8 cellular contexts compared by ENCODE assay signal in the genomic region with DNA sequence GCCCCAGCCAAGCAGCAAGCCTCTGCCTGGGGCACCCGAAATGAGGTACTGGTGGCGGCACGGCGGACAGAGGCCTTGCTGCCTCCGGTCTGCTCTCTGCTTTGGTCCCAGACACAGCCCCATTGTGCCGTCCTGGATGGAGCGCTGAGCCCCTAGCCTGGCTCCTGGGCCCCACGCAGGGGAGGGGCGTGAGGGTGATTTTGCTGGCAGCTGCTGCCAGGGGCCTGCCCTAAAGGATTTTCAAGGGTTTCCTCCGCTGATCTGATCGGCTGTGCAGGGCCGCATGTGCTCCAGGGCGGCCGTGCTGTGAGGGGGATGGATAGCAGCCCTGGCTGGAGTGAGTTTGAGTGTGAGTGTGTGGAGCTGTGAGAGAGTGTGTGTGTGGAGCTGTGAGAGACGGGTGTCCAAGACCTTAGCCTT. TPM values are rescaled to one million over a fixed set of nuclear protein-coding genes. Genes with fewer than 3 reads are reported as not detected.
DNase-seq lines count a peak whose midpoint lies in the region; ATAC-seq, FAIRE-seq and TF ChIP-seq lines count a peak whose summit lies in the region.

No MANE protein-coding gene starts in this region.

- H3K36me3 ChIP-seq in K562 (ENCODE audit: control insufficient read depth, insufficient read depth, low read length): no peaks in the 10 kb centered on the region
- H3K36me3 ChIP-seq in kidney (ENCODE audit: control insufficient read depth in 1 of 2, insufficient read depth in 2 of 2, low read length in 2 of 2): no peaks in the 10 kb centered on the region
- no peaks in the 10 kb centered on the region for H3K36me3 ChIP-seq in thymus (ENCODE audit: control insufficient read depth, insufficient read depth)

- in situ Hi-C loops in K562 (cut with MboI): loop anchor here (25.0 kb wide), 1 partner anchor 309 kb away; no protein-coding TSS in a partner anchor

- peak; percentile 9 for DNase-seq in NOMO-1 treated with DMSO at 0.1 percent for 48 hours (lab: John Stamatoyannopoulos, UW; ENCODE audit: unreplicated experiment)
- no peak for DNase-seq in NOMO-1 treated with dmso at 0.1 percent for 144 hours (lab: John Stamatoyannopoulos, UW; ENCODE audit: unreplicated experiment)
- no peak for DNase-seq in K562 (ENCODE audit: extremely low read depth in 1 of 4, low spot score in 3 of 4)
- peak; percentile 79 for DNase-seq in kidney
- DNase-seq in UCSD-AML1 (lab: John Stamatoyannopoulos, UW; ENCODE audit: unreplicated experiment): no peak

- peak overlapping the region; percentile 63 to 88; a peak in 3 of 4 replicates for H3K9ac ChIP-seq in K562 (ENCODE audit: insufficient read depth in 1 of 2, low read depth in 2 of 2, low read length in 2 of 2)
- peak overlapping the region; percentile 41 to 77 for H3K9ac ChIP-seq in kidney (ENCODE audit: low read length in 2 of 2)

- H3K27me3 ChIP-seq in K562 (ENCODE audit: control insufficient read depth in 2 of 2, insufficient read depth in 2 of 2, low read length in 2 of 2): peaks cover 3 to 11% of the 10 kb centered on the region in 2 experiments; a peak in 2 of 5 replicates
- no peaks in the 10 kb centered on the region for H3K27me3 ChIP-seq in thymus (ENCODE audit: control insufficient read depth, insufficient read depth)

- TF ChIP-seq CTCF in K562 (IDR thresholded peaks at IDR 0.05 in 2 of 3, conservative IDR thresholded peaks at IDR 0.05 in 1 of 3; ENCODE audit: insufficient read depth in 2 of 3, low read depth in 1 of 3, low read length in 3 of 3): no peak
- no peak for TF ChIP-seq CTCF in kidney (IDR thresholded peaks at IDR 0.05; ENCODE audit: borderline replicate concordance, extremely low read depth, insufficient read depth)

- H3K9me3 ChIP-seq in K562 (replicated peaks; ENCODE audit: control insufficient read depth, insufficient read depth, low read depth, low read length) (no peaks in the 10 kb centered on the region), kidney (ENCODE audit: control insufficient read depth in 1 of 2, low read length in 2 of 2) (no peaks in the 10 kb centered on the region), thymus (ENCODE audit: control insufficient read depth) (no peaks in the 10 kb centered on the region)

- 77% methylated on average over 15 of the region's 15 CpGs for WGBS in K562 (ENCODE audit: insufficient coverage, low coverage, missing lambda C conversion rate)
- WGBS in thymus: 15% methylated on average over 15 of the region's 15 CpGs

- H3K27ac ChIP-seq in K562 (ENCODE audit: extremely low read depth, low read depth, low read length) (no peak overlapping the region), kidney (ENCODE audit: low read depth in 2 of 2, low read length in 2 of 2) (no peak overlapping the region), thymus (ENCODE audit: low read depth) (no peak overlapping the region)

- no TSS peak for BruUV-seq in K562 (replicated peaks; lab: Mats Ljungman, UMichigan)

- H3K4me1 ChIP-seq in K562 (replicated peaks in 1 of 2; ENCODE audit: control insufficient read depth in 2 of 2, insufficient read depth in 2 of 2, low read length in 2 of 2) (peaks cover 4 to 92% of the 10 kb centered on the region in 2 experiments), kidney (ENCODE audit: control insufficient read depth in 1 of 2, insufficient read depth in 1 of 2, low read depth in 1 of 2, low read length in 2 of 2) (peaks cover 0 to 13% of the 10 kb centered on the region in 2 donors), thymus (ENCODE audit: control insufficient read depth, insufficient read depth, low read length) (peaks cover 24% of the 10 kb centered on the region)

- H4K20me1 ChIP-seq in K562 (replicated peaks; ENCODE audit: control insufficient read depth, insufficient read depth, low read length): no peaks in the 10 kb centered on the region

- POLR2A ChIA-PET in K562 (lab: Yijun Ruan, JAX): no interaction called here

- H3K9me1 ChIP-seq in K562 (ENCODE audit: control insufficient read depth, insufficient read depth, low read length): no peaks in the 10 kb centered on the region

- intact Hi-C loops in K562 (cut with micrococcal nuclease) (no loop called here), kidney (cut with DNase I) (no loop called here)

- H2AFZ ChIP-seq in K562 (ENCODE audit: low read depth, low read length): no peak overlapping the region

- peak overlapping the region; percentile 77 for H3K4me2 ChIP-seq in K562 (ENCODE audit: insufficient read depth, low read length)

- FAIRE-seq in K562 (lab: Jason Lieb, UNC) (no peak), kidney (lab: Jason Lieb, UNC) (no peak)

- no peak for TF ChIP-seq RAD21 in K562 (CRISPR knock-in tag; conservative IDR thresholded peaks at IDR 0.05 in 1 of 2, IDR thresholded peaks at IDR 0.05 in 1 of 2)

- TF ChIP-seq EP300 in K562 (IDR thresholded peaks at IDR 0.05; ENCODE audit: low read length): no peak

- TF ChIP-seq POLR2A in K562 (conservative IDR thresholded peaks at IDR 0.05): no peak

- peaks cover 15% of the 10 kb centered on the region for H3K79me2 ChIP-seq in K562 (ENCODE audit: control insufficient read depth, insufficient read depth, low read length)

- no peak for ATAC-seq in K562
- no peak for ATAC-seq in HG02759 (IDR thresholded peaks at IDR 0.05; ENCODE audit: unreplicated experiment)
- ATAC-seq in HG02642 (IDR thresholded peaks at IDR 0.05; ENCODE audit: poor library complexity, unreplicated experiment): no peak

- H3K4me3 ChIP-seq in K562 (peak overlapping the region; percentile 52; the same call in 1 of the 2 replicates), kidney (ENCODE audit: low read length in 2 of 2) (peak overlapping the region; percentile 10 to 52), thymus (ENCODE audit: low read length) (peak overlapping the region; percentile 70)

- CTCF ChIA-PET in K562 (lab: Yijun Ruan, JAX; ENCODE audit: low intra/inter-chr PET ratio): no interaction called here

RNA-seq across cellular contexts. Expression of gene GPSM1, which starts 1.3 kb away (rescaled TPM):
- 13.9 and 58.1 TPM in 2 replicates for total RNA-seq in K562 (2011; cell fraction: chromatin; rRNA removed; ENCODE audit: low replicate concordance)
- 30.3 and 36.2 TPM in 2 replicates for total RNA-seq in K562 (2011; cell fraction: nucleolus; rRNA removed)
- 16.3 and 19.9 TPM in 2 replicates for total RNA-seq in K562 (2011; cell fraction: nucleoplasm; rRNA removed)
- total RNA-seq in K562 (2014; rRNA removed) (12.7 and 16.0 TPM in 2 replicates), K562 (2014; rRNA removed; fragmentation: Illumina TruSeq; extraction: Trizol) (0.54 and 0.76 TPM in 2 replicates), K562 (2015; rRNA removed; fragmentation: Illumina TruSeq; extraction: Trizol) (3.1 and 4.1 TPM in 2 replicates), K562 (2021) (12.4 and 14.2 TPM in 2 replicates), kidney (11.6 TPM)
- polyA plus RNA-seq in K562 (2011; rRNA removed) (5.4 and 6.7 TPM in 2 replicates), K562 (2014; fragmentation: Illumina TruSeq; extraction: Trizol) (1.9 and 5.2 TPM in 2 replicates), K562 (2014; fragmentation: Nextera tagmentation; extraction: Ambion mirVana) (under 1 TPM; 0.04 to 0.10 TPM), K562 (2014; rRNA removed) (9.2 and 10.1 TPM in 2 replicates), kidney (ENCODE audit: insufficient read depth, low read depth, low replicate concordance) (11.9 TPM), thymus (13.1 TPM)
- polyA plus RNA-seq in K562 (2011; cell fraction: cytosol; rRNA removed): 5.4 and 23.3 TPM in 2 replicates
- 21.3 and 47.7 TPM in 2 replicates for polyA plus RNA-seq in K562 (2011; cell fraction: nucleus; rRNA removed)
- 5.3 and 13.8 TPM in 2 replicates for polyA plus RNA-seq in K562 (2012)
- polyA minus RNA-seq in K562 (2011; rRNA and poly(A)+ RNA removed): 1.4 and 3.0 TPM in 2 replicates
- 7.8 and 9.2 TPM in 2 replicates for polyA minus RNA-seq in K562 (2011; cell fraction: cytosol; rRNA and poly(A)+ RNA removed)
- 12.7 and 13.3 TPM in 2 replicates for polyA minus RNA-seq in K562 (2011; cell fraction: nucleus; rRNA and poly(A)+ RNA removed)

RNA-seq across cellular contexts. Expression of gene CCDC187, which starts 24.7 kb away (rescaled TPM):
- 0.53 TPM in 1 of 2 replicates, not detected in the other for total RNA-seq in K562 (2011; cell fraction: chromatin; rRNA removed; ENCODE audit: low replicate concordance)
- 0.13 and 0.33 TPM in 2 replicates for total RNA-seq in K562 (2011; cell fraction: nucleolus; rRNA removed)
- total RNA-seq in K562 (2011; cell fraction: nucleoplasm; rRNA removed): 0.15 and 0.46 TPM in 2 replicates
- total RNA-seq in K562 (2014; rRNA removed) (not detected in 2 replicates), K562 (2014; rRNA removed; fragmentation: Illumina TruSeq; extraction: Trizol) (not detected in 2 replicates), K562 (2015; rRNA removed; fragmentation: Illumina TruSeq; extraction: Trizol) (not detected in 2 replicates), K562 (2021) (0.02 TPM in 1 of 2 replicates, not detected in the other), kidney (2.3 TPM)
- polyA plus RNA-seq in K562 (2011; rRNA removed) (not detected in 2 replicates), K562 (2014; fragmentation: Illumina TruSeq; extraction: Trizol) (not detected in 2 replicates), K562 (2014; fragmentation: Nextera tagmentation; extraction: Ambion mirVana) (not detected), K562 (2014; rRNA removed) (not detected in 2 replicates), kidney (ENCODE audit: insufficient read depth, low read depth, low replicate concordance) (0.84 TPM), thymus (0.23 TPM)
- polyA plus RNA-seq in K562 (2011; cell fraction: cytosol; rRNA removed): 0.07 TPM in 1 of 2 replicates, not detected in the other
- polyA plus RNA-seq in K562 (2011; cell fraction: nucleus; rRNA removed): 0.01 and 0.40 TPM in 2 replicates
- polyA plus RNA-seq in K562 (2012): 0.04 TPM in 1 of 2 replicates, not detected in the other
- not detected in 2 replicates for polyA minus RNA-seq in K562 (2011; rRNA and poly(A)+ RNA removed)
- not detected in 2 replicates for polyA minus RNA-seq in K562 (2011; cell fraction: cytosol; rRNA and poly(A)+ RNA removed)
- 0.11 and 0.27 TPM in 2 replicates for polyA minus RNA-seq in K562 (2011; cell fraction: nucleus; rRNA and poly(A)+ RNA removed)

RNA-seq across cellular contexts. Expression of gene DNLZ, which starts 34.9 kb away (rescaled TPM):
- 3.5 and 12.0 TPM in 2 replicates for total RNA-seq in K562 (2011; cell fraction: chromatin; rRNA removed; ENCODE audit: low replicate concordance)
- total RNA-seq in K562 (2011; cell fraction: nucleolus; rRNA removed): 9.3 and 11.7 TPM in 2 replicates
- total RNA-seq in K562 (2011; cell fraction: nucleoplasm; rRNA removed): 3.4 and 4.8 TPM in 2 replicates
- total RNA-seq in K562 (2014; rRNA removed) (44.6 and 56.7 TPM in 2 replicates), K562 (2014; rRNA removed; fragmentation: Illumina TruSeq; extraction: Trizol) (2.2 and 3.4 TPM in 2 replicates), K562 (2015; rRNA removed; fragmentation: Illumina TruSeq; extraction: Trizol) (10.0 and 10.8 TPM in 2 replicates), K562 (2021) (25.6 and 25.8 TPM in 2 replicates), kidney (22.1 TPM)
- polyA plus RNA-seq in K562 (2011; rRNA removed) (3.1 and 3.2 TPM in 2 replicates), K562 (2014; fragmentation: Illumina TruSeq; extraction: Trizol) (2.2 and 4.2 TPM in 2 replicates), K562 (2014; fragmentation: Nextera tagmentation; extraction: Ambion mirVana) (under 1 TPM; 0.17 to 0.36 TPM), K562 (2014; rRNA removed) (22.1 and 29.8 TPM in 2 replicates), kidney (ENCODE audit: insufficient read depth, low read depth, low replicate concordance) (30.4 TPM), thymus (15.7 TPM)
- 7.6 and 27.3 TPM in 2 replicates for polyA plus RNA-seq in K562 (2011; cell fraction: cytosol; rRNA removed)
- 4.2 and 7.4 TPM in 2 replicates for polyA plus RNA-seq in K562 (2011; cell fraction: nucleus; rRNA removed)
- 8.5 and 15.9 TPM in 2 replicates for polyA plus RNA-seq in K562 (2012)
- polyA minus RNA-seq in K562 (2011; rRNA and poly(A)+ RNA removed): 0.28 TPM in 1 of 2 replicates, not detected in the other
- polyA minus RNA-seq in K562 (2011; cell fraction: cytosol; rRNA and poly(A)+ RNA removed): 2.6 and 3.4 TPM in 2 replicates
- 2.9 and 3.6 TPM in 2 replicates for polyA minus RNA-seq in K562 (2011; cell fraction: nucleus; rRNA and poly(A)+ RNA removed)

RNA-seq across cellular contexts. Expression of gene CARD9, which starts 44.8 kb away (rescaled TPM):
- total RNA-seq in K562 (2011; cell fraction: chromatin; rRNA removed; ENCODE audit: low replicate concordance): 37.4 and 149 TPM in 2 replicates
- 92.6 and 92.9 TPM in 2 replicates for total RNA-seq in K562 (2011; cell fraction: nucleolus; rRNA removed)
- total RNA-seq in K562 (2011; cell fraction: nucleoplasm; rRNA removed): 39.7 and 46.5 TPM in 2 replicates
- total RNA-seq in K562 (2014; rRNA removed) (37.6 and 40.1 TPM in 2 replicates), K562 (2014; rRNA removed; fragmentation: Illumina TruSeq; extraction: Trizol) (3.5 and 3.6 TPM in 2 replicates), K562 (2015; rRNA removed; fragmentation: Illumina TruSeq; extraction: Trizol) (14.6 and 15.8 TPM in 2 replicates), K562 (2021) (35.6 and 42.7 TPM in 2 replicates), kidney (7.0 TPM)
- polyA plus RNA-seq in K562 (2011; rRNA removed) (9.7 and 27.8 TPM in 2 replicates), K562 (2014; fragmentation: Illumina TruSeq; extraction: Trizol) (4.7 and 13.2 TPM in 2 replicates), K562 (2014; fragmentation: Nextera tagmentation; extraction: Ambion mirVana) (1 to 10 TPM; 1.7 to 2.0 TPM), K562 (2014; rRNA removed) (40.4 and 53.0 TPM in 2 replicates), kidney (ENCODE audit: insufficient read depth, low read depth, low replicate concordance) (1.5 TPM), thymus (3.5 TPM)
- 10.5 and 13.4 TPM in 2 replicates for polyA plus RNA-seq in K562 (2011; cell fraction: cytosol; rRNA removed)
- 231 and 234 TPM in 2 replicates for polyA plus RNA-seq in K562 (2011; cell fraction: nucleus; rRNA removed)
- polyA plus RNA-seq in K562 (2012): 21.9 and 61.0 TPM in 2 replicates
- polyA minus RNA-seq in K562 (2011; rRNA and poly(A)+ RNA removed): 4.8 and 5.0 TPM in 2 replicates
- 7.2 and 12.8 TPM in 2 replicates for polyA minus RNA-seq in K562 (2011; cell fraction: cytosol; rRNA and poly(A)+ RNA removed)
- polyA minus RNA-seq in K562 (2011; cell fraction: nucleus; rRNA and poly(A)+ RNA removed): 25.8 and 55.4 TPM in 2 replicates

Comparison
In these comparisons a context has a peak if more than half of its experiments do, and no peak if none do; other contexts are left out.
1. DNase-seq: peak in NOMO-1 treated with DMSO at 0.1 percent for 48 hours (single experiment) and kidney (single experiment); none in NOMO-1 treated with dmso at 0.1 percent for 144 hours (single experiment), K562 (0 of 4) and UCSD-AML1 (single experiment).
2. Peak in every context shown above with its lines, with median percentiles within 50 percentile points of each other: H3K4me3 ChIP-seq.